8 cellular contexts compared by ENCODE assay signal in the genomic region with DNA sequence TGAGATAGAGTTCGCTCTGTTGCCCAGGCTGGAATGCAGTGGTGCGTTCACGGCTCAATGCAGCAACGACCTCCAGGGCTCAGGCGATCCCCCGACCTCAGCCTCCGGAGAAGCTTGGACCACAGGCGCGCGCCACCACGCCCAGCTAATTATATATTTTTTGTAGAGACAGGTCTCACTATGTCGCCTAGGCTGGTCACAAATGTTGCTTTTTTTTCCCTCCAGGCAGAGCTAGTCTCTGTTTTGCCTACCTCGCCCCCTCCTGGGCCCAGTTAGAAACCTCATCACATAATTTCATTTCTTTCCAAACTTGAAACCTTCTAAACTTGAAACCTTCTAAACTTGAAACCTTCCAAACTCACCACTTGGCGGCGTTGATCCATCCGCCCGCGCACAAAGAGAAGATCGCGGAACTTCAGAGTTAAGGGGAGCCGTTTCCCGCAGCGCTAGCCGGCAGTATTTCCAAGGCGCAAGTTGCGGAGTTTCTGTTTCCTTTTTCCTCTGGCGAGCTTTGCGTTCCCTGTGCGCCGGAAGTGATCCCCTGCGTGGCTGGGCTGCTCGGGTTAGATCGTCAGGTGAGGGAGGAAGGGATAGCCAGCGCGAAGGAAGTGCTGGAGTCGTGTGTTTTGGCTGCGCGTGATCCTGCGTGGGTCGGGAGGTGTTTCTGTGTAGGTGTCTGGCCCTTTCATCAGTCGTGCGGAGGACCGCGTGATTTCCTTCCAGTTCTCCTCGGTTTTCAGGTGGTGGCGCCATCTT. TPM values are rescaled to one million over a fixed set of nuclear protein-coding genes. Genes with fewer than 3 reads are reported as not detected.
DNase-seq lines count a peak whose midpoint lies in the region; ATAC-seq and TF ChIP-seq lines count a peak whose summit lies in the region.

A gene with protein sequence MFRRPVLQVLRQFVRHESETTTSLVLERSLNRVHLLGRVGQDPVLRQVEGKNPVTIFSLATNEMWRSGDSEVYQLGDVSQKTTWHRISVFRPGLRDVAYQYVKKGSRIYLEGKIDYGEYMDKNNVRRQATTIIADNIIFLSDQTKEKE (plus strand): TSS at position 523 of the 756 bp plus-strand sequence. CDS start 809 bp downstream, outside the sequence.

- peak within 1 kb of the TSS; percentile 99 for H3K4me3 Mint-ChIP-seq in GM23338
- peak within 1 kb of the TSS; percentile 94 for H3K4me3 Mint-ChIP-seq in activated T-helper 2 cell treated with anti-CD3 and anti-CD28 coated beads, Interferon-gamma antibody, Interleukin-2, Interleukin-4, amounts not matched to agents 10 μg/mL and 5 μg/mL and 100 μg/mL, durations not matched to agents 14 hours and 24 hours and 36 hours (ENCODE audit: low read depth)
- peak within 1 kb of the TSS; percentile 97 for H3K4me3 Mint-ChIP-seq in natural killer cell treated with Interleukin-12 subunit alpha and Interleukin-12 subunit beta and Interleukin-15 and Interleukin-18, amount 100 ng/mL, for 72 hours
- H3K4me3 Mint-ChIP-seq in stimulated activated naive CD8-positive, alpha-beta T cell treated with anti-CD3 and anti-CD28 coated beads, Interleukin-15, Interleukin-2, amounts not matched to agents 100 ng/mL and 50 ng/mL, for 24 hours, result peak within 1 kb of the TSS; percentile 100

- H3K36me3 Mint-ChIP-seq in GM23338 (ENCODE audit: low read depth), result peaks cover 39% of the 10 kb centered on the region
- H3K36me3 Mint-ChIP-seq in activated T-helper 2 cell treated with anti-CD3 and anti-CD28 coated beads, Interferon-gamma antibody, Interleukin-2, Interleukin-4, amounts not matched to agents 10 μg/mL and 5 μg/mL and 100 μg/mL, durations not matched to agents 14 hours and 24 hours and 36 hours (ENCODE audit: low read depth), result peaks cover 42% of the 10 kb centered on the region
- peaks cover 28% of the 10 kb centered on the region for H3K36me3 Mint-ChIP-seq in natural killer cell treated with Interleukin-12 subunit alpha and Interleukin-12 subunit beta and Interleukin-15 and Interleukin-18, amount 100 ng/mL, for 72 hours
- H3K36me3 Mint-ChIP-seq in stimulated activated naive CD8-positive, alpha-beta T cell treated with anti-CD3 and anti-CD28 coated beads, Interleukin-15, Interleukin-2, amounts not matched to agents 100 ng/mL and 50 ng/mL, for 24 hours (ENCODE audit: low read depth), result peaks cover 42% of the 10 kb centered on the region

- peaks cover 34% of the 10 kb centered on the region for H3K36me3 ChIP-seq in GM23338 (ENCODE audit: insufficient read depth)

- intact Hi-C loops in activated T-helper 2 cell treated with anti-CD3 and anti-CD28 coated beads, Interferon-gamma antibody, Interleukin-2, Interleukin-4, amounts not matched to agents 10 μg/mL and 5 μg/mL and 100 μg/mL, durations not matched to agents 14 hours and 24 hours and 36 hours (cut with micrococcal nuclease), result loop anchor here (1.0 to 5.0 kb wide), 6 partner anchors 36 to 1069 kb away; a partner anchor contains a TSS

- H3K27ac ChIP-seq in GM23338 (ENCODE audit: low read depth), result peak within 1 kb of the TSS; percentile 90
- H3K27ac ChIP-seq in RWPE1, result peak within 1 kb of the TSS; percentile 88

- peak within 1 kb of the TSS; percentile 63 for H3K4me3 ChIP-seq in GM23338

- peak; percentile 93 for ATAC-seq in GM23338
- peak; percentile 93 to 95 for ATAC-seq in natural killer cell treated with Interleukin-12 subunit alpha and Interleukin-12 subunit beta and Interleukin-15 and Interleukin-18, amount 100 ng/mL, for 72 hours

- peaks cover 10% of the 10 kb centered on the region for H4K20me1 ChIP-seq in GM23338 (replicated peaks; ENCODE audit: insufficient read depth)

- H3K9me2 ChIP-seq in GM23338 (ENCODE audit: insufficient read depth), result no peaks in the 10 kb centered on the region

- H3K27ac Mint-ChIP-seq in GM23338, result peak within 1 kb of the TSS; percentile 99
- peak within 1 kb of the TSS; percentile 93 for H3K27ac Mint-ChIP-seq in activated T-helper 2 cell treated with anti-CD3 and anti-CD28 coated beads, Interferon-gamma antibody, Interleukin-2, Interleukin-4, amounts not matched to agents 10 μg/mL and 5 μg/mL and 100 μg/mL, durations not matched to agents 14 hours and 24 hours and 36 hours
- peak within 1 kb of the TSS; percentile 89 to 98 for H3K27ac Mint-ChIP-seq in natural killer cell treated with Interleukin-12 subunit alpha and Interleukin-12 subunit beta and Interleukin-15 and Interleukin-18, amount 100 ng/mL, for 72 hours
- peak within 1 kb of the TSS; percentile 100 for H3K27ac Mint-ChIP-seq in stimulated activated naive CD8-positive, alpha-beta T cell treated with anti-CD3 and anti-CD28 coated beads, Interleukin-15, Interleukin-2, amounts not matched to agents 100 ng/mL and 50 ng/mL, for 24 hours

- no peaks in the 10 kb centered on the region for H3K9me3 Mint-ChIP-seq in GM23338
- H3K9me3 Mint-ChIP-seq in activated T-helper 2 cell treated with anti-CD3 and anti-CD28 coated beads, Interferon-gamma antibody, Interleukin-2, Interleukin-4, amounts not matched to agents 10 μg/mL and 5 μg/mL and 100 μg/mL, durations not matched to agents 14 hours and 24 hours and 36 hours, result no peaks in the 10 kb centered on the region
- H3K9me3 Mint-ChIP-seq in natural killer cell treated with Interleukin-12 subunit alpha and Interleukin-12 subunit beta and Interleukin-15 and Interleukin-18, amount 100 ng/mL, for 72 hours, result no peaks in the 10 kb centered on the region
- H3K9me3 Mint-ChIP-seq in stimulated activated naive CD8-positive, alpha-beta T cell treated with anti-CD3 and anti-CD28 coated beads, Interleukin-15, Interleukin-2, amounts not matched to agents 100 ng/mL and 50 ng/mL, for 24 hours, result no peaks in the 10 kb centered on the region

- TF ChIP-seq CTCF in GM23338 (conservative IDR thresholded peaks at IDR 0.05; ENCODE audit: low read depth in 2 of 2), result peak; percentile 68 to 77
- peak; percentile 84 for TF ChIP-seq CTCF in LNCAP (IDR thresholded peaks at IDR 0.05)
- TF ChIP-seq CTCF in RWPE1 (conservative IDR thresholded peaks at IDR 0.05; ENCODE audit: low read depth), result peak; percentile 99

- POLR2A ChIA-PET in RWPE1 (lab: Yijun Ruan, JAX; ENCODE audit: low non-redundant PET), result no interaction called here

- H3F3A ChIP-seq in GM23338 (replicated peaks; ENCODE audit: low read depth), result 0 out of 2 replicates have a peak, but pooled peaks cover 3% of the 10 kb centered on the region

- CTCF ChIA-PET in RWPE1 (lab: Yijun Ruan, JAX), result interaction anchor here (0.6 to 1.3 kb wide), 6 partner anchors 9 to 623 kb away, joined by 3 to 6 read pairs (median 4); no protein-coding TSS in a partner anchor

- H3K4me2 ChIP-seq in GM23338, result peak within 1 kb of the TSS; percentile 81

- H3K4me1 Mint-ChIP-seq in GM23338, result peaks cover 17% of the 10 kb centered on the region
- peaks cover 23% of the 10 kb centered on the region for H3K4me1 Mint-ChIP-seq in activated T-helper 2 cell treated with anti-CD3 and anti-CD28 coated beads, Interferon-gamma antibody, Interleukin-2, Interleukin-4, amounts not matched to agents 10 μg/mL and 5 μg/mL and 100 μg/mL, durations not matched to agents 14 hours and 24 hours and 36 hours (ENCODE audit: low read depth)
- H3K4me1 Mint-ChIP-seq in natural killer cell treated with Interleukin-12 subunit alpha and Interleukin-12 subunit beta and Interleukin-15 and Interleukin-18, amount 100 ng/mL, for 72 hours (ENCODE audit: low read depth in 2 of 2), result peaks cover 29 to 43% of the 10 kb centered on the region in 2 donors
- peaks cover 58% of the 10 kb centered on the region for H3K4me1 Mint-ChIP-seq in stimulated activated naive CD8-positive, alpha-beta T cell treated with anti-CD3 and anti-CD28 coated beads, Interleukin-15, Interleukin-2, amounts not matched to agents 100 ng/mL and 50 ng/mL, for 24 hours (ENCODE audit: low read depth)

- H3K79me2 ChIP-seq in GM23338 (replicated peaks; ENCODE audit: insufficient read depth), result peaks cover 38% of the 10 kb centered on the region

- H2AFZ ChIP-seq in GM23338, result peak within 1 kb of the TSS; percentile 73

- H3K27me3 Mint-ChIP-seq in GM23338 (ENCODE audit: insufficient read depth, low read depth, poor library complexity), result peaks cover 4% of the 10 kb centered on the region
- H3K27me3 Mint-ChIP-seq in activated T-helper 2 cell treated with anti-CD3 and anti-CD28 coated beads, Interferon-gamma antibody, Interleukin-2, Interleukin-4, amounts not matched to agents 10 μg/mL and 5 μg/mL and 100 μg/mL, durations not matched to agents 14 hours and 24 hours and 36 hours (ENCODE audit: low read depth), result no peaks in the 10 kb centered on the region
- no peaks in the 10 kb centered on the region for H3K27me3 Mint-ChIP-seq in natural killer cell treated with Interleukin-12 subunit alpha and Interleukin-12 subunit beta and Interleukin-15 and Interleukin-18, amount 100 ng/mL, for 72 hours
- no peaks in the 10 kb centered on the region for H3K27me3 Mint-ChIP-seq in stimulated activated naive CD8-positive, alpha-beta T cell treated with anti-CD3 and anti-CD28 coated beads, Interleukin-15, Interleukin-2, amounts not matched to agents 100 ng/mL and 50 ng/mL, for 24 hours

- H3K27me3 ChIP-seq in GM23338 (ENCODE audit: insufficient read depth), result no peaks in the 10 kb centered on the region

- H3K4me1 ChIP-seq in GM23338 (ENCODE audit: insufficient read depth), result peaks cover 8% of the 10 kb centered on the region

- DNase-seq in EL, result peak; percentile 95
- DNase-seq in GM23338 (ENCODE audit: low spot score), result peak; percentile 98
- peak; percentile 85 for DNase-seq in RWPE1 (ENCODE audit: low spot score)
- peak; percentile 93 for DNase-seq in activated T-helper 2 cell treated with anti-CD3 and anti-CD28 coated beads, Interferon-gamma antibody, Interleukin-2, Interleukin-4, amounts not matched to agents 10 μg/mL and 5 μg/mL and 100 μg/mL, durations not matched to agents 14 hours and 24 hours and 36 hours (ENCODE audit: low spot score)
- DNase-seq in fibroblast of peridontal ligament (ENCODE audit: extremely low read depth), result peak; percentile 97
- peak; percentile 94 for DNase-seq in natural killer cell treated with Interleukin-12 subunit alpha and Interleukin-12 subunit beta and Interleukin-15 and Interleukin-18, amount 100 ng/mL, for 72 hours (ENCODE audit: low spot score)

TF ChIP-seq in GM23338, 12 proteins besides CTCF, POLR2A, EP300 and RAD21 (continues in another document):
- no peak for TF ChIP-seq EZH2 (IDR thresholded peaks at IDR 0.05; ENCODE audit: low read depth, unreplicated experiment)

RNA-seq across cellular contexts. Expression of the gene that starts here (rescaled TPM):
- 283 and 350 TPM in 2 replicates for total RNA-seq in GM23338 (2014; rRNA removed; shearing (Covaris generic))
- polyA plus RNA-seq in GM23338 (2016; fragmentation: Nextera tagmentation; extraction: Ambion mirVana), result 972 and 1,006 TPM in 2 replicates
- 244 and 245 TPM in 2 replicates for total RNA-seq in activated T-helper 2 cell treated with anti-CD3 and anti-CD28 coated beads, Interferon-gamma antibody, Interleukin-2, Interleukin-4, amounts not matched to agents 10 μg/mL and 5 μg/mL and 100 μg/mL, durations not matched to agents 14 hours and 24 hours and 36 hours
- 100 to 1,000 TPM; 163 to 208 TPM for total RNA-seq in natural killer cell treated with Interleukin-12 subunit alpha and Interleukin-12 subunit beta and Interleukin-15 and Interleukin-18, amount 100 ng/mL, for 72 hours

Comparison
In these comparisons a context has a peak if more than half of its experiments do, and no peak if none do; other contexts are left out.
1. Peak in every context shown above with its lines: DNase-seq, ATAC-seq, H3K4me3 ChIP-seq and H3K27ac ChIP-seq.